Comparison of ENCODE assay signal across 8 cellular contexts in genomic region chr9:33446507-33447403, GRCh38. TPM values are rescaled to one million over a fixed set of nuclear protein-coding genes. Genes with fewer than 3 reads are reported as not detected.
DNase-seq lines count a peak whose midpoint lies in the region; ATAC-seq lines count a peak whose summit lies in the region.

No MANE protein-coding gene starts in this region.

- H3K27ac Mint-ChIP-seq in stimulated activated naive B cell treated with anti-CD40 and anti-IgM and Interleukin-4, amounts not matched to agents 10 μg/mL and 1 μg/mL and 100 μg/mL, for 72 hours: peak overlapping the region; percentile 77

- H3K9me3 ChIP-seq in KOPT-K1 (ENCODE audit: insufficient read depth, low read length, poor library complexity, severe bottlenecking) (no peaks in the 10 kb centered on the region), ectodermal cell (ENCODE audit: control insufficient read depth, low read length) (no peaks in the 10 kb centered on the region)

- H3K27ac ChIP-seq in KOPT-K1 (ENCODE audit: low read depth, low read length, poor library complexity, severe bottlenecking) (peak overlapping the region; percentile 84), ectodermal cell (ENCODE audit: insufficient read depth, low read depth, low read length, poor library complexity, severe bottlenecking) (no peak overlapping the region)

- DNase-seq in GF-D8 (lab: John Stamatoyannopoulos, UW): peak; percentile 56
- DNase-seq in activated CD4-positive, CD25-positive, alpha-beta regulatory T cell treated with anti-CD3 and anti-CD28 coated beads, Interleukin-2, amount 50 U/mL, for 16 hours (ENCODE audit: low read depth, low spot score): peak; percentile 25
- peak; percentile 47 for DNase-seq in mucosa of gallbladder (ENCODE audit: low spot score)
- DNase-seq in stimulated activated naive B cell treated with anti-CD40 and anti-IgM and Interleukin-4, amounts not matched to agents 10 μg/mL and 1 μg/mL and 100 μg/mL, for 72 hours: no peak
- no peak for DNase-seq in head of caudate nucleus

- peaks cover 17% of the 10 kb centered on the region for H3K4me1 ChIP-seq in ectodermal cell (ENCODE audit: control insufficient read depth, insufficient read depth, low read length)

- peak overlapping the region; percentile 84 to 87 for H3K4me3 Mint-ChIP-seq in stimulated activated naive B cell treated with anti-CD40 and anti-IgM and Interleukin-4, amounts not matched to agents 10 μg/mL and 1 μg/mL and 100 μg/mL, for 72 hours

- intact Hi-C loops in head of caudate nucleus (cut with DNase I): no loop called here

- H3K36me3 ChIP-seq in KOPT-K1 (ENCODE audit: insufficient read depth, low read length) (peaks cover 24% of the 10 kb centered on the region), ectodermal cell (ENCODE audit: control insufficient read depth, insufficient read depth, low read length) (no peaks in the 10 kb centered on the region)

- H3K4me3 ChIP-seq in ectodermal cell (ENCODE audit: insufficient read depth, low read depth, low read length): peak overlapping the region; percentile 24

- H3K9me3 Mint-ChIP-seq in stimulated activated naive B cell treated with anti-CD40 and anti-IgM and Interleukin-4, amounts not matched to agents 10 μg/mL and 1 μg/mL and 100 μg/mL, for 72 hours: no peaks in the 10 kb centered on the region

- no peaks in the 10 kb centered on the region for H3K36me3 Mint-ChIP-seq in stimulated activated naive B cell treated with anti-CD40 and anti-IgM and Interleukin-4, amounts not matched to agents 10 μg/mL and 1 μg/mL and 100 μg/mL, for 72 hours

- H3K4me1 Mint-ChIP-seq in stimulated activated naive B cell treated with anti-CD40 and anti-IgM and Interleukin-4, amounts not matched to agents 10 μg/mL and 1 μg/mL and 100 μg/mL, for 72 hours: peaks cover 15 to 26% of the 10 kb centered on the region in 2 donors

- 39 to 40% methylated on average over 20 to 21 of the region's 21 CpGs for WGBS in ectodermal cell, 2 experiments

- peak; percentile 83 for ATAC-seq in GM21825 (IDR thresholded peaks at IDR 0.05; ENCODE audit: unreplicated experiment)
- ATAC-seq in stimulated activated naive B cell treated with anti-CD40 and anti-IgM and Interleukin-4, amounts not matched to agents 10 μg/mL and 1 μg/mL and 100 μg/mL, for 72 hours (replicated peaks): peak; percentile 67

- peaks cover 17 to 20% of the 10 kb centered on the region in 2 donors for H3K27me3 Mint-ChIP-seq in stimulated activated naive B cell treated with anti-CD40 and anti-IgM and Interleukin-4, amounts not matched to agents 10 μg/mL and 1 μg/mL and 100 μg/mL, for 72 hours

- peaks cover 32% of the 10 kb centered on the region for H3K27me3 ChIP-seq in ectodermal cell (ENCODE audit: control insufficient read depth, insufficient read depth, low read length, poor library complexity, severe bottlenecking)

RNA-seq across cellular contexts. Expression of gene AQP3, which starts 0.6 kb away (rescaled TPM):
- 2.5 TPM for polyA plus RNA-seq in ectodermal cell (2013, experiment 1 of 4)
- 1.2 TPM for polyA plus RNA-seq in ectodermal cell (2013, experiment 2 of 4)
- 2.7 TPM for polyA plus RNA-seq in ectodermal cell (2013, experiment 3 of 4)
- polyA plus RNA-seq in ectodermal cell (2013, experiment 4 of 4): 1.9 TPM
- 26.2 TPM for total RNA-seq in mucosa of gallbladder

RNA-seq across cellular contexts. Expression of gene NOL6, which starts 27.0 kb away (rescaled TPM):
- polyA plus RNA-seq in ectodermal cell (2013, experiment 1 of 4): 27.8 TPM
- polyA plus RNA-seq in ectodermal cell (2013, experiment 2 of 4): 32.9 TPM
- 18.8 TPM for polyA plus RNA-seq in ectodermal cell (2013, experiment 3 of 4)
- polyA plus RNA-seq in ectodermal cell (2013, experiment 4 of 4): 23.4 TPM
- total RNA-seq in mucosa of gallbladder: 18.9 TPM

RNA-seq across cellular contexts. Expression of gene AQP7, which starts 44.4 kb away (rescaled TPM):
- polyA plus RNA-seq in ectodermal cell (2013, experiment 1 of 4): 0.61 TPM
- polyA plus RNA-seq in ectodermal cell (2013, experiment 2 of 4): 0.09 TPM
- polyA plus RNA-seq in ectodermal cell (2013, experiment 3 of 4): not detected
- 0.73 TPM for polyA plus RNA-seq in ectodermal cell (2013, experiment 4 of 4)
- total RNA-seq in mucosa of gallbladder: 15.0 TPM

Comparison
In these comparisons a context has a peak if more than half of its experiments do, and no peak if none do; other contexts are left out.
1. DNase-seq: peak in GF-D8 (single experiment), activated CD4-positive, CD25-positive, alpha-beta regulatory T cell treated with anti-CD3 and anti-CD28 coated beads, Interleukin-2, amount 50 U/mL, for 16 hours (single experiment) and mucosa of gallbladder (single experiment); none in stimulated activated naive B cell treated with anti-CD40 and anti-IgM and Interleukin-4, amounts not matched to agents 10 μg/mL and 1 μg/mL and 100 μg/mL, for 72 hours (single experiment) and head of caudate nucleus (0 of 42).